19 cellular contexts compared by ENCODE assay signal in genomic region chr7:74193913-74194312, GRCh38. TPM values are rescaled to one million over a fixed set of nuclear protein-coding genes. Genes with fewer than 3 reads are reported as not detected.
DNase-seq lines count a peak whose midpoint lies in the region; ATAC-seq and FAIRE-seq lines count a peak whose summit lies in the region.
"Had no signal": no experiment of that assay in that cellular context is flagged by ENCODE, and none has a peak within 500 bp of the region (broad histone marks: within the 10 kb centered on the region; RNA-seq: fewer than 3 reads in every experiment).

No MANE protein-coding gene starts in this region.

- H3K9me3 Mint-ChIP-seq in activated naive CD8-positive, alpha-beta T cell treated with anti-CD3 and anti-CD28 coated beads for 36 hours, result no peaks in the 10 kb centered on the region
- no peaks in the 10 kb centered on the region for H3K9me3 Mint-ChIP-seq in immature natural killer cell
- no peaks in the 10 kb centered on the region for H3K9me3 Mint-ChIP-seq in stimulated activated naive B cell treated with anti-CD40 and anti-IgM and Interleukin-4, amounts not matched to agents 10 μg/mL and 1 μg/mL and 100 μg/mL, for 72 hours
- H3K9me3 Mint-ChIP-seq: CD4-positive, CD25-positive, alpha-beta regulatory T cell had no signal

- no peaks in the 10 kb centered on the region for H3K27me3 Mint-ChIP-seq in activated naive CD8-positive, alpha-beta T cell treated with anti-CD3 and anti-CD28 coated beads for 36 hours
- peaks cover 3 to 17% (median 13%) of the 10 kb centered on the region in 3 donors for H3K27me3 Mint-ChIP-seq in immature natural killer cell (ENCODE audit: low read depth in 3 of 3)
- H3K27me3 Mint-ChIP-seq in stimulated activated naive B cell treated with anti-CD40 and anti-IgM and Interleukin-4, amounts not matched to agents 10 μg/mL and 1 μg/mL and 100 μg/mL, for 72 hours, result no peaks in the 10 kb centered on the region
- H3K27me3 Mint-ChIP-seq: CD4-positive, CD25-positive, alpha-beta regulatory T cell had no signal

- peaks cover 28% of the 10 kb centered on the region for H3K36me3 Mint-ChIP-seq in activated naive CD8-positive, alpha-beta T cell treated with anti-CD3 and anti-CD28 coated beads for 36 hours
- peaks cover 6 to 40% (median 13%) of the 10 kb centered on the region in 3 donors for H3K36me3 Mint-ChIP-seq in immature natural killer cell
- H3K36me3 Mint-ChIP-seq in stimulated activated naive B cell treated with anti-CD40 and anti-IgM and Interleukin-4, amounts not matched to agents 10 μg/mL and 1 μg/mL and 100 μg/mL, for 72 hours, result peaks cover 16 to 53% of the 10 kb centered on the region in 2 donors

- H3K27ac Mint-ChIP-seq in activated naive CD8-positive, alpha-beta T cell treated with anti-CD3 and anti-CD28 coated beads for 36 hours, result peak overlapping the region; percentile 48
- peak overlapping the region; percentile 39 to 94 (median 78) for H3K27ac Mint-ChIP-seq in immature natural killer cell
- H3K27ac Mint-ChIP-seq in stimulated activated naive B cell treated with anti-CD40 and anti-IgM and Interleukin-4, amounts not matched to agents 10 μg/mL and 1 μg/mL and 100 μg/mL, for 72 hours, result peak overlapping the region; percentile 20

- FAIRE-seq in GM19239 (lab: Jason Lieb, UNC), result no peak

- peak; percentile 44 for DNase-seq in activated effector memory CD4-positive, alpha-beta T cell treated with anti-CD3 and anti-CD28 coated beads, Interleukin-2, amount 50 U/mL, for 16 hours
- DNase-seq in activated effector memory CD4-positive, alpha-beta T cell treated with Interleukin-2 at 50 U/mL for 16 hours, result no peak
- no peak for DNase-seq in activated naive CD8-positive, alpha-beta T cell treated with anti-CD3 and anti-CD28 coated beads for 36 hours
- DNase-seq in immature natural killer cell (no peak), C1 segment of cervical spinal cord (lab: John Stamatoyannopoulos, UW) (no peak), RPMI8226 (no peak), GM19239 (ENCODE audit: insufficient read length, low spot score) (no peak)
- DNase-seq in stimulated activated naive B cell treated with anti-CD40 and anti-IgM and Interleukin-4, amounts not matched to agents 10 μg/mL and 1 μg/mL and 100 μg/mL, for 72 hours, result no peak
- DNase-seq: CD4-positive, CD25-positive, alpha-beta regulatory T cell; DMS79; Kasumi-1; NCI-H1417; NCI-H1930; NCI-H2171 treated with DMSO at 0.1 percent for 48 hours; NCI-H82; SHP77 treated with DMSO at 0.1 percent for 48 hours had no signal

- H3K4me1 Mint-ChIP-seq in activated naive CD8-positive, alpha-beta T cell treated with anti-CD3 and anti-CD28 coated beads for 36 hours, result peaks cover 18% of the 10 kb centered on the region
- peaks cover 37 to 61% of the 10 kb centered on the region in 2 donors for H3K4me1 Mint-ChIP-seq in immature natural killer cell
- H3K4me1 Mint-ChIP-seq in stimulated activated naive B cell treated with anti-CD40 and anti-IgM and Interleukin-4, amounts not matched to agents 10 μg/mL and 1 μg/mL and 100 μg/mL, for 72 hours, result peaks cover 5 to 13% of the 10 kb centered on the region in 2 donors

- ATAC-seq in stimulated activated naive B cell treated with anti-CD40 and anti-IgM and Interleukin-4, amounts not matched to agents 10 μg/mL and 1 μg/mL and 100 μg/mL, for 72 hours (replicated peaks), result no peak
- ATAC-seq: Panc1 had no signal

- H3K4me3 Mint-ChIP-seq in activated naive CD8-positive, alpha-beta T cell treated with anti-CD3 and anti-CD28 coated beads for 36 hours, result no peak overlapping the region
- H3K4me3 Mint-ChIP-seq in immature natural killer cell, result no peak overlapping the region
- no peak overlapping the region for H3K4me3 Mint-ChIP-seq in stimulated activated naive B cell treated with anti-CD40 and anti-IgM and Interleukin-4, amounts not matched to agents 10 μg/mL and 1 μg/mL and 100 μg/mL, for 72 hours

RNA-seq across cellular contexts. Expression of gene LAT2, which starts 15.9 kb away (rescaled TPM):
- total RNA-seq in activated naive CD8-positive, alpha-beta T cell treated with anti-CD3 and anti-CD28 coated beads for 36 hours, result 1 to 10 TPM; 2.6 to 3.2 TPM
- polyA plus RNA-seq in immature natural killer cell, result 100 to 1,000 TPM; 231 to 266 (median 256) TPM
- total RNA-seq: G401, H4 had no signal

RNA-seq across cellular contexts. Expression of gene EIF4H, which starts 19.8 kb away (rescaled TPM):
- total RNA-seq in activated naive CD8-positive, alpha-beta T cell treated with anti-CD3 and anti-CD28 coated beads for 36 hours, result 100 to 1,000 TPM; 423 to 428 TPM
- polyA plus RNA-seq in immature natural killer cell, result 100 to 1,000 TPM; 177 to 278 (median 246) TPM

Comparison
In these comparisons a context has a peak if more than half of its experiments do, and no peak if none do; other contexts are left out.
1. H3K27ac Mint-ChIP-seq: peak in every context shown above with its lines; median percentile 78 in immature natural killer cell; 48 in activated naive CD8-positive, alpha-beta T cell treated with anti-CD3 and anti-CD28 coated beads for 36 hours; 20 in stimulated activated naive B cell treated with anti-CD40 and anti-IgM and Interleukin-4, amounts not matched to agents 10 μg/mL and 1 μg/mL and 100 μg/mL, for 72 hours.